1 cellular context compared by ENCODE assay signal in genomic region chr19:40739030-40739839, GRCh38.
TF ChIP-seq lines count a peak whose summit lies in the region.

No MANE protein-coding gene starts in this region.

TF ChIP-seq in K562, 482 proteins besides CTCF, POLR2A, EP300 and RAD21:
- TF ChIP-seq POLR2G (IDR thresholded peaks at IDR 0.05; ENCODE audit: low read depth, low read length) (peak; percentile 61), HMGN3 (IDR thresholded peaks at IDR 0.05; ENCODE audit: borderline replicate concordance, extremely low read depth, insufficient read length, low read depth, low read length) (no peak), ZNF324 (CRISPR knock-in tag; IDR thresholded peaks at IDR 0.05) (no peak), HES1 (IDR thresholded peaks at IDR 0.05; ENCODE audit: low read depth) (no peak), ZFP36 (IDR thresholded peaks at IDR 0.05; ENCODE audit: low read depth, low read length, partially characterized antibody) (peak; percentile 71), NEUROD1 (IDR thresholded peaks at IDR 0.05; ENCODE audit: borderline replicate concordance, low read depth, low read length, partially characterized antibody) (no peak), DMBX1 (CRISPR knock-in tag; IDR thresholded peaks at IDR 0.05; ENCODE audit: borderline replicate concordance) (no peak), BRD9 (IDR thresholded peaks at IDR 0.05; ENCODE audit: low read depth, partially characterized antibody) (peak; percentile 55), PKNOX1 (IDR thresholded peaks at IDR 0.05) (peak; percentile 59), SREBF2 (CRISPR knock-in tag; IDR thresholded peaks at IDR 0.05) (no peak), CREB3L1 (IDR thresholded peaks at IDR 0.05; ENCODE audit: borderline replicate concordance, low read depth) (peak; percentile 54; the same call in 1 of the 2 replicates), RBFOX2 (IDR thresholded peaks at IDR 0.05; ENCODE audit: low read depth, low read length) (0 out of 2 replicates have a peak, but pooled peaks have one; percentile 16)
